In genomic region chr3:112635674-112636073, GRCh38 we compare ENCODE assay signal across 11 cellular contexts. TPM values are rescaled to one million over a fixed set of nuclear protein-coding genes. Genes with fewer than 3 reads are reported as not detected.
DNase-seq lines count a peak whose midpoint lies in the region; ATAC-seq and TF ChIP-seq lines count a peak whose summit lies in the region.
"Had no signal": no experiment of that assay in that cellular context is flagged by ENCODE, and none has a peak within 500 bp of the region (broad histone marks: within the 10 kb centered on the region; RNA-seq: fewer than 3 reads in every experiment).

No MANE protein-coding gene starts in this region.

- H3K9me3 ChIP-seq in lung (ENCODE audit: control insufficient read depth in 2 of 2, insufficient read depth in 1 of 2, low read length in 1 of 2) = no peaks in the 10 kb centered on the region

- DNase-seq in NCI-H2107 treated with DMSO at 0.1 percent for 48 hours (lab: John Stamatoyannopoulos, UW; ENCODE audit: unreplicated experiment) = peak; percentile 55
- DNase-seq in NCI-H2107 (lab: John Stamatoyannopoulos, UW) = no peak
- DNase-seq in chondrocyte (ENCODE audit: low spot score) = no peak
- DNase-seq in lung (ENCODE audit: low spot score) = no peak
- DNase-seq in type B pancreatic cell (ENCODE audit: extremely low spot score, unreplicated experiment) = no peak
- no peak for DNase-seq in cerebellar cortex (ENCODE audit: low spot score)
- no peak for DNase-seq in effector memory CD8-positive, alpha-beta T cell
- DNase-seq in MV-4-11 (lab: John Stamatoyannopoulos, UW) = no peak
- DNase-seq: activated CD8-positive, alpha-beta memory T cell treated with anti-CD3 and anti-CD28 coated beads, Interleukin-2, amount 10 ng/mL, durations not matched to agents 7 days and 5 days; NK-92 treated with Interleukin-12 subunit alpha and Interleukin-12 subunit beta, amount 100 ng/mL, for 24 hours had no signal

- no peak overlapping the region for H3K4me3 ChIP-seq in lung

- no peaks in the 10 kb centered on the region for H3K36me3 ChIP-seq in lung (ENCODE audit: control insufficient read depth in 2 of 2, insufficient read depth in 2 of 2, low read length in 2 of 2)

- H3K9me3 Mint-ChIP-seq in chondrocyte (ENCODE audit: low read depth) = no peaks in the 10 kb centered on the region
- peaks cover 5% of the 10 kb centered on the region for H3K9me3 Mint-ChIP-seq in type B pancreatic cell
- H3K9me3 Mint-ChIP-seq in effector memory CD8-positive, alpha-beta T cell = no peaks in the 10 kb centered on the region

- peak; percentile 45 for ATAC-seq in lung (ENCODE audit: insufficient read depth, low FRiP score)
- no peak for ATAC-seq in effector memory CD8-positive, alpha-beta T cell (replicated peaks)

- peak; percentile 42 for TF ChIP-seq CTCF in chondrocyte (IDR thresholded peaks at IDR 0.05)
- TF ChIP-seq CTCF in lung (IDR thresholded peaks at IDR 0.05; ENCODE audit: control extremely low read depth, extremely low read depth) = no peak
- TF ChIP-seq CTCF in type B pancreatic cell (conservative IDR thresholded peaks at IDR 0.05) = no peak

- H3K4me1 Mint-ChIP-seq in chondrocyte (ENCODE audit: low read depth) = peaks cover 71% of the 10 kb centered on the region
- peaks cover 48% of the 10 kb centered on the region for H3K4me1 Mint-ChIP-seq in type B pancreatic cell (ENCODE audit: unreplicated experiment)
- no peaks in the 10 kb centered on the region for H3K4me1 Mint-ChIP-seq in effector memory CD8-positive, alpha-beta T cell (ENCODE audit: low read depth in 2 of 2)
- H3K4me1 Mint-ChIP-seq: B cell had no signal

- WGBS in lung, 2 donors = 68 to 96% methylated on average over 1 of the region's 1 CpG

- H3K27ac Mint-ChIP-seq in chondrocyte (ENCODE audit: unreplicated experiment) (peak overlapping the region; percentile 92), type B pancreatic cell (peak overlapping the region; percentile 91)
- no peak overlapping the region for H3K27ac Mint-ChIP-seq in effector memory CD8-positive, alpha-beta T cell
- H3K27ac Mint-ChIP-seq: activated CD8-positive, alpha-beta memory T cell treated with anti-CD3 and anti-CD28 coated beads, Interleukin-2, amount 10 ng/mL, durations not matched to agents 7 days and 5 days; B cell had no signal

- H3K36me3 Mint-ChIP-seq in chondrocyte (ENCODE audit: low read depth) (peaks cover 17% of the 10 kb centered on the region), type B pancreatic cell (peaks cover 25% of the 10 kb centered on the region)
- H3K36me3 Mint-ChIP-seq in effector memory CD8-positive, alpha-beta T cell (ENCODE audit: insufficient read depth) = no peaks in the 10 kb centered on the region
- H3K36me3 Mint-ChIP-seq: activated CD8-positive, alpha-beta memory T cell treated with anti-CD3 and anti-CD28 coated beads, Interleukin-2, amount 10 ng/mL, durations not matched to agents 7 days and 5 days had no signal

- H3K4me3 Mint-ChIP-seq in chondrocyte (ENCODE audit: unreplicated experiment) = no peak overlapping the region
- H3K4me3 Mint-ChIP-seq in type B pancreatic cell = peak overlapping the region; percentile 80
- no peak overlapping the region for H3K4me3 Mint-ChIP-seq in effector memory CD8-positive, alpha-beta T cell
- H3K4me3 Mint-ChIP-seq: activated CD8-positive, alpha-beta memory T cell treated with anti-CD3 and anti-CD28 coated beads, Interleukin-2, amount 10 ng/mL, durations not matched to agents 7 days and 5 days; B cell had no signal

- H3K27me3 ChIP-seq in lung (ENCODE audit: control insufficient read depth, insufficient read depth) = no peaks in the 10 kb centered on the region

- no peak overlapping the region for H3K27ac ChIP-seq in lung (ENCODE audit: low read depth in 1 of 2, low read length in 1 of 2)

- H3K27me3 Mint-ChIP-seq in chondrocyte (ENCODE audit: low read depth) = no peaks in the 10 kb centered on the region
- no peaks in the 10 kb centered on the region for H3K27me3 Mint-ChIP-seq in type B pancreatic cell
- H3K27me3 Mint-ChIP-seq in effector memory CD8-positive, alpha-beta T cell = no peaks in the 10 kb centered on the region
- H3K27me3 Mint-ChIP-seq: activated CD8-positive, alpha-beta memory T cell treated with anti-CD3 and anti-CD28 coated beads, Interleukin-2, amount 10 ng/mL, durations not matched to agents 7 days and 5 days; B cell had no signal

- H3K4me1 ChIP-seq in lung (ENCODE audit: control insufficient read depth in 2 of 2, insufficient read depth in 2 of 2, low read length in 2 of 2) = peaks cover 0 to 4% of the 10 kb centered on the region in 2 donors

RNA-seq across cellular contexts. Expression of gene CCDC80, which starts 5.3 kb away (rescaled TPM):
- total RNA-seq in chondrocyte (1,151 to 1,607 TPM (median 1,574 TPM) in 3 replicates), lung (10 to 100 TPM; 38.7 to 63.3 TPM), type B pancreatic cell (ENCODE audit: low replicate concordance) (169 and 174 TPM in 2 replicates)
- polyA plus RNA-seq in lung = 10 to 100 TPM; 19.0 to 20.0 TPM
- total RNA-seq: B cell had no signal

Comparison
In these comparisons a context has a peak if more than half of its experiments do, and no peak if none do; other contexts are left out.
1. H3K27ac Mint-ChIP-seq: peak in chondrocyte (single experiment) and type B pancreatic cell (single experiment); none in effector memory CD8-positive, alpha-beta T cell (0 of 2).